In the genomic region with DNA sequence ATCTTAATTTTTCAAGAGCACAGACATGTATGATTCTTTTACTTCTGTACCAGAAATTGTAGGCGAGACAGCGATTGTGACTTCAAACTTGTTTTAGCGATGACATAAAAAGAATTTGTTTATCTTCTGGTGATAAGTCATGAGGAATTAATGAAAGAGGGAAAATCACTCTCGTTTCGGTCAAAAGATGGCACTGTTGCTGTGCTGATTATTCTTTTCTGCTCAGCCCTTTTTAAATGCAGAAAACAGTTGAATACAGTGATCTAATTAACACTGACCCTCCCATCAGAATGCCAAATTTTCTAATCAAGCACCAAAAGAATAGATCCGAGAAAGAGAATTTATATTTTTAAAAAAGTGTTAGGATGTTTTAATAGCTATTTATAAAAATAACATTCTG, we compare ENCODE assay signal across 8 cellular contexts. TPM values are rescaled to one million over a fixed set of nuclear protein-coding genes. Genes with fewer than 3 reads are reported as not detected.
DNase-seq lines count a peak whose midpoint lies in the region; ATAC-seq, FAIRE-seq and TF ChIP-seq lines count a peak whose summit lies in the region.

No MANE protein-coding gene starts in this region.

- TF ChIP-seq CTCF in heart left ventricle (IDR thresholded peaks at IDR 0.05) (peak in 7 of 12 donors; percentile 9 to 44 (median 28)), fibroblast of villous mesenchyme (IDR thresholded peaks at IDR 0.05; ENCODE audit: insufficient read depth, low read depth, low read length) (peak; percentile 44), upper lobe of right lung (IDR thresholded peaks at IDR 0.05) (peak; percentile 16), stomach (IDR thresholded peaks at IDR 0.05) (no peak)

- H3K36me3 Mint-ChIP-seq in activated T-cell treated with anti-CD3 and anti-CD28 coated beads, Interleukin-2, amount 50 U/mL, for 24 hours (ENCODE audit: low read depth): peaks cover 53% of the 10 kb centered on the region

- H3K4me1 ChIP-seq in heart left ventricle: peaks cover 0 to 4% (median 0%) of the 10 kb centered on the region in 12 donors
- H3K4me1 ChIP-seq in upper lobe of right lung: no peaks in the 10 kb centered on the region
- H3K4me1 ChIP-seq in stomach: no peaks in the 10 kb centered on the region

- peaks cover 6% of the 10 kb centered on the region for H3K4me1 Mint-ChIP-seq in activated T-cell treated with anti-CD3 and anti-CD28 coated beads, Interleukin-2, amount 50 U/mL, for 24 hours (ENCODE audit: low read depth)

- intact Hi-C loops in heart left ventricle (cut with DNase I) (no loop called here), cardiac septum (cut with DNase I) (no loop called here), upper lobe of right lung (cut with DNase I) (no loop called here), stomach (cut with DNase I; ENCODE audit: low total_unique reads) (no loop called here)

- no peak for ATAC-seq in heart left ventricle
- no peak for ATAC-seq in upper lobe of right lung

- WGBS in heart left ventricle, 4 donors: 58 to 63% (median 59%) methylated on average over 6 of the region's 6 CpGs
- WGBS in stomach, 5 donors: 55 to 68% (median 64%) methylated on average over 6 of the region's 6 CpGs

- H3K4me3 ChIP-seq in heart left ventricle (no peak overlapping the region), fibroblast of villous mesenchyme (ENCODE audit: low read depth, low read length) (no peak overlapping the region), upper lobe of right lung (no peak overlapping the region), stomach (no peak overlapping the region)

- no peaks in the 10 kb centered on the region for H3K27me3 Mint-ChIP-seq in activated T-cell treated with anti-CD3 and anti-CD28 coated beads, Interleukin-2, amount 50 U/mL, for 24 hours

- H3K4me3 Mint-ChIP-seq in activated T-cell treated with anti-CD3 and anti-CD28 coated beads, Interleukin-2, amount 50 U/mL, for 24 hours: no peak overlapping the region

- H3K27me3 ChIP-seq in heart left ventricle (no peaks in the 10 kb centered on the region), upper lobe of right lung (no peaks in the 10 kb centered on the region), stomach (no peaks in the 10 kb centered on the region)

- no peak for DNase-seq in heart left ventricle
- DNase-seq in cardiac septum (ENCODE audit: low spot score): no peak
- DNase-seq in RPMI7951 (ENCODE audit: low read depth): peak; percentile 24
- peak; percentile 45 for DNase-seq in fibroblast of villous mesenchyme (ENCODE audit: low read depth)
- DNase-seq in upper lobe of right lung: no peak
- DNase-seq in stomach: no peak
- no peak for DNase-seq in activated T-cell treated with anti-CD3 and anti-CD28 coated beads, Interleukin-2, amount 50 U/mL, for 24 hours
- DNase-seq in H54 (ENCODE audit: insufficient read length, low spot score): no peak

- FAIRE-seq in H54 (lab: Jason Lieb, UNC): no peak

- H3K9me3 Mint-ChIP-seq in activated T-cell treated with anti-CD3 and anti-CD28 coated beads, Interleukin-2, amount 50 U/mL, for 24 hours: no peaks in the 10 kb centered on the region

- H3K9me3 ChIP-seq in heart left ventricle: no peaks in the 10 kb centered on the region
- H3K9me3 ChIP-seq in upper lobe of right lung: no peaks in the 10 kb centered on the region
- H3K9me3 ChIP-seq in stomach: no peaks in the 10 kb centered on the region

- no peak for TF ChIP-seq POLR2A in heart left ventricle (IDR thresholded peaks at IDR 0.05)
- no peak for TF ChIP-seq POLR2A in stomach (IDR thresholded peaks at IDR 0.05)
- no peak for TF ChIP-seq POLR2A in H54 (IDR thresholded peaks at IDR 0.05; ENCODE audit: low read depth, low read length)

- TF ChIP-seq EP300 in stomach (IDR thresholded peaks at IDR 0.05): no peak

- H3K36me3 ChIP-seq in heart left ventricle: peaks cover 0 to 40% (median 18%) of the 10 kb centered on the region in 9 donors
- peaks cover 20% of the 10 kb centered on the region for H3K36me3 ChIP-seq in upper lobe of right lung
- H3K36me3 ChIP-seq in stomach: peaks cover 0 to 38% (median 26%) of the 10 kb centered on the region in 4 donors

- no peak overlapping the region for H3K27ac Mint-ChIP-seq in activated T-cell treated with anti-CD3 and anti-CD28 coated beads, Interleukin-2, amount 50 U/mL, for 24 hours

- H3K27ac ChIP-seq in heart left ventricle: no peak overlapping the region
- H3K27ac ChIP-seq in upper lobe of right lung: no peak overlapping the region
- H3K27ac ChIP-seq in stomach: no peak overlapping the region

RNA-seq across cellular contexts. Expression of a gene that starts 52.6 kb away (rescaled TPM):
- total RNA-seq in heart left ventricle (10 to 100 TPM in 1 of 9 donors, 1 to 10 TPM in 8; 4.1 to 11.2 (median 7.5) TPM), cardiac septum (6.8 TPM), fibroblast of villous mesenchyme (13.4 and 15.5 TPM in 2 replicates), upper lobe of right lung (18.0 TPM), stomach (10 to 100 TPM; 15.1 to 88.8 (median 22.2) TPM)
- polyA plus RNA-seq in heart left ventricle (1 to 10 TPM; 2.9 to 7.2 TPM), stomach (1 to 10 TPM; 2.4 to 6.3 (median 6.3) TPM)
- total RNA-seq in RPMI7951 (2014; rRNA removed; shearing (Covaris generic)): 9.7 and 12.3 TPM in 2 replicates

RNA-seq across cellular contexts. Expression of a gene that starts 52.8 kb away (rescaled TPM):
- total RNA-seq in heart left ventricle (1 to 10 TPM; 1.6 to 5.4 (median 3.7) TPM), cardiac septum (3.4 TPM), fibroblast of villous mesenchyme (3.2 and 4.7 TPM in 2 replicates), upper lobe of right lung (8.1 TPM), stomach (1 to 10 TPM; 1.4 to 6.2 (median 4.7) TPM)
- polyA plus RNA-seq in heart left ventricle (1 to 10 TPM; 2.3 to 2.7 TPM), stomach (1 to 10 TPM; 1.1 to 2.5 (median 1.8) TPM)
- 4.0 and 4.6 TPM in 2 replicates for total RNA-seq in RPMI7951 (2014; rRNA removed; shearing (Covaris generic))

Comparison
In these comparisons a context has a peak if more than half of its experiments do, and no peak if none do; other contexts are left out.
1. DNase-seq: peak in RPMI7951 (single experiment) and fibroblast of villous mesenchyme (single experiment); none in heart left ventricle (0 of 5), cardiac septum (single experiment), upper lobe of right lung (single experiment), stomach (single experiment), activated T-cell treated with anti-CD3 and anti-CD28 coated beads, Interleukin-2, amount 50 U/mL, for 24 hours (single experiment) and H54 (single experiment).
2. CTCF ChIP-seq: peak in heart left ventricle (7 of 12), fibroblast of villous mesenchyme (single experiment) and upper lobe of right lung (single experiment); none in stomach (0 of 7).